In the genomic region with DNA sequence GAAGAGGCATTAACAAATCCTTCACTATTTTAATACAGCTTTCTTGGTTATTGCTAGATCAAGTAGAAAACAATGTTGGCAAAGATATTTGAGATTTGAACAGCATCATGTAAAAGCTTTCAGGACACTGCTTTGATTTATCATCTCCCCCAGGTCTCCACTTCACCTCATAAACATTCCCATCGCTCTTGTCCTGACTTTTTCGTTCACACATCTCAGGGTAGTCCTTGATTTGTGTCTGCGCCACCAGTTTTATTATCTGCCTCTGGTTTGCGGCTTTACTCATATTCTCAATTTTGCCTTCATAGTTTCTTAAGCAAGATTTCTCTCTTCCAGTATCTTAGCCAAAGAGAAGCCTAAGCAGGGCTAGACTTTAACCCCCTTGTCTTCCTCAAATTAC, we compare ENCODE assay signal across 34 cellular contexts.
"Had no signal": no experiment of that assay in that cellular context is flagged by ENCODE, and none has a peak within 500 bp of the region (broad histone marks: within the 10 kb centered on the region; RNA-seq: fewer than 3 reads in every experiment).

No MANE protein-coding gene starts in this region.

- H3K4me3 ChIP-seq: adrenal gland, coronary artery, dorsolateral prefrontal cortex, esophagus muscularis mucosa, gastrocnemius medialis, heart left ventricle had no signal

- FAIRE-seq: astrocyte, bronchial epithelial cell had no signal

- H3K4me1 ChIP-seq: adrenal gland, gastrocnemius medialis had no signal

- H3K9me3 ChIP-seq: adrenal gland, esophagus muscularis mucosa, gastrocnemius medialis, heart left ventricle had no signal

- H3K36me3 ChIP-seq: adrenal gland, brain microvascular endothelial cell, esophagus muscularis mucosa, gastrocnemius medialis, heart left ventricle, WERI-Rb-1 had no signal

- H3K27ac ChIP-seq: adrenal gland, brain microvascular endothelial cell, coronary artery, dorsolateral prefrontal cortex, esophagus muscularis mucosa, foreskin keratinocyte, gastrocnemius medialis, heart left ventricle, WERI-Rb-1 had no signal

- H3K4me3 Mint-ChIP-seq: activated B cell treated with CpG ODN at 0.5 μM for 24 hours; activated CD8-positive, alpha-beta T cell treated with anti-CD3 and anti-CD28 coated beads for 36 hours; activated naive CD8-positive, alpha-beta T cell; activated naive CD8-positive, alpha-beta T cell treated with anti-CD3 and anti-CD28 coated beads, Interleukin-2, amount 50 U/mL, for 24 hours; activated T-cell treated with anti-CD3 and anti-CD28 coated beads, Interleukin-2, amount 50 U/mL, for 4 hours; activated T-helper 17 cell treated with anti-CD3 and anti-CD28 coated beads, Interleukin-2, amount 50 U/mL, for 72 hours; central memory CD8-positive, alpha-beta T cell; dendritic cell treated with granulocyte-macrophage colony-stimulating factor and Interleukin-4, amounts not matched to agents 40 ng/mL and 50 ng/mL, for 4 days; endodermal cell; T-helper 1 cell treated with Interleukin-12 subunit alpha and Interleukin-12 subunit beta and Interleukin-4 antibody, amounts not matched to agents 30 μg/mL and 1 μg/mL, for 36 hours had no signal

- H3K27me3 ChIP-seq: adrenal gland, brain microvascular endothelial cell, esophagus muscularis mucosa, foreskin keratinocyte, gastrocnemius medialis, heart left ventricle had no signal

- H3K36me3 Mint-ChIP-seq: activated naive CD8-positive, alpha-beta T cell had no signal

- H3K4me1 Mint-ChIP-seq: activated B cell treated with CpG ODN at 0.5 μM for 24 hours; activated naive CD8-positive, alpha-beta T cell treated with anti-CD3 and anti-CD28 coated beads, Interleukin-2, amount 50 U/mL, for 24 hours; activated T-helper 17 cell treated with anti-CD3 and anti-CD28 coated beads, Interleukin-2, amount 50 U/mL, for 72 hours; central memory CD8-positive, alpha-beta T cell had no signal

- ATAC-seq: activated CD4-positive, CD25-positive, alpha-beta regulatory T cell treated with anti-CD3 and anti-CD28 coated beads, Interleukin-2, amount 50 U/mL, for 24 hours; activated CD8-positive, alpha-beta T cell treated with anti-CD3 and anti-CD28 coated beads for 36 hours; activated naive CD8-positive, alpha-beta T cell treated with anti-CD3 and anti-CD28 coated beads, Interleukin-2, amount 50 U/mL, for 24 hours; activated T-cell treated with anti-CD3 and anti-CD28 coated beads, Interleukin-2, amount 50 U/mL, for 4 hours; activated T-helper 17 cell treated with anti-CD3 and anti-CD28 coated beads, Interleukin-2, amount 50 U/mL, for 72 hours; foreskin keratinocyte; gastrocnemius medialis; heart left ventricle had no signal

- H3K9me3 Mint-ChIP-seq: activated B cell treated with CpG ODN at 0.5 μM for 24 hours; activated CD8-positive, alpha-beta T cell treated with anti-CD3 and anti-CD28 coated beads for 36 hours; activated naive CD8-positive, alpha-beta T cell treated with anti-CD3 and anti-CD28 coated beads, Interleukin-2, amount 50 U/mL, for 24 hours; activated T-cell treated with anti-CD3 and anti-CD28 coated beads, Interleukin-2, amount 50 U/mL, for 4 hours; activated T-helper 17 cell treated with anti-CD3 and anti-CD28 coated beads, Interleukin-2, amount 50 U/mL, for 72 hours; central memory CD8-positive, alpha-beta T cell; dendritic cell treated with granulocyte-macrophage colony-stimulating factor and Interleukin-4, amounts not matched to agents 40 ng/mL and 50 ng/mL, for 4 days; endodermal cell; T-helper 1 cell treated with Interleukin-12 subunit alpha and Interleukin-12 subunit beta and Interleukin-4 antibody, amounts not matched to agents 30 μg/mL and 1 μg/mL, for 36 hours had no signal

- DNase-seq: activated B cell treated with CpG ODN at 0.5 μM for 24 hours; activated CD4-positive, alpha-beta T cell treated with anti-CD3 and anti-CD28 coated beads for 48 hours; activated CD4-positive, alpha-beta T cell treated with anti-CD3 and anti-CD28 coated beads, Interleukin-2, amount 50 U/mL, for 1 hour; activated CD4-positive, alpha-beta T cell treated with anti-CD3 and anti-CD28 coated beads, Interleukin-2, amount 50 U/mL, for 48 hours; activated CD8-positive, alpha-beta memory T cell treated with anti-CD3 and anti-CD28 coated beads for 24 hours; activated CD8-positive, alpha-beta T cell treated with anti-CD3 and anti-CD28 coated beads for 36 hours; activated effector memory CD4-positive, alpha-beta T cell treated with Interleukin-2 at 50 U/mL for 16 hours; activated gamma-delta T cell treated with Interleukin-2 at 50 U/mL for 16 hours; activated naive CD4-positive, alpha-beta T cell treated with anti-CD3 and anti-CD28 coated beads, Interleukin-2, amount 50 U/mL, for 16 hours; activated naive CD4-positive, alpha-beta T cell treated with Interleukin-2 at 50 U/mL for 16 hours; activated naive CD8-positive, alpha-beta T cell treated with anti-CD3 and anti-CD28 coated beads, Interleukin-2, amount 50 U/mL, for 24 hours; activated T-cell treated with anti-CD3 and anti-CD28 coated beads, Interleukin-2, amount 50 U/mL, for 4 hours; adrenal gland; brain microvascular endothelial cell; dorsolateral prefrontal cortex; effector memory CD4-positive, alpha-beta T cell; endodermal cell; erythroblast; foreskin keratinocyte; gastrocnemius medialis; glutamatergic neuron; heart left ventricle; T-helper 9 cell; WERI-Rb-1 had no signal

- H3K27ac Mint-ChIP-seq: activated B cell treated with CpG ODN at 0.5 μM for 24 hours; activated CD8-positive, alpha-beta T cell treated with anti-CD3 and anti-CD28 coated beads for 36 hours; activated naive CD8-positive, alpha-beta T cell; activated naive CD8-positive, alpha-beta T cell treated with anti-CD3 and anti-CD28 coated beads, Interleukin-2, amount 50 U/mL, for 24 hours; activated T-helper 17 cell treated with anti-CD3 and anti-CD28 coated beads, Interleukin-2, amount 50 U/mL, for 72 hours; dendritic cell treated with granulocyte-macrophage colony-stimulating factor and Interleukin-4, amounts not matched to agents 40 ng/mL and 50 ng/mL, for 4 days; endodermal cell; T-helper 1 cell treated with Interleukin-12 subunit alpha and Interleukin-12 subunit beta and Interleukin-4 antibody, amounts not matched to agents 30 μg/mL and 1 μg/mL, for 36 hours had no signal
